Comparison of ENCODE assay signal across 24 cellular contexts in genomic region chr15:30008156-30008555, GRCh38.
"Had no signal": no experiment of that assay in that cellular context is flagged by ENCODE, and none has a peak within 500 bp of the region (broad histone marks: within the 10 kb centered on the region; RNA-seq: fewer than 3 reads in every experiment).

No MANE protein-coding gene starts in this region.

- H3K4me3 ChIP-seq: hepatocyte, left lung, lower lobe of right lung, psoas muscle, right atrium auricular region, right lobe of liver, skin epidermis, stomach, testis, thyroid gland, transverse colon, upper lobe of left lung, vagina had no signal

- DNase-seq: left colon; left lung; lower lobe of right lung; mammary epithelial cell; mesenchymal stem cell; naive thymus-derived CD8-positive, alpha-beta T cell; nucleus accumbens; psoas muscle; right lobe of liver; stimulated activated CD4-positive, alpha-beta T cell treated with anti-CD3 and anti-CD28 coated beads, Interleukin-12 subunit alpha, Interleukin-12 subunit beta, amount 100 ng/mL, for 4 hours; stimulated activated CD4-positive, alpha-beta T cell treated with anti-CD3 and anti-CD28 coated beads, Interleukin-15, amount 100 ng/mL, for 24 hours; stimulated activated CD4-positive, alpha-beta T cell treated with anti-CD3 and anti-CD28 coated beads, Interleukin-2, amount 100 ng/mL, for 24 hours; stimulated activated CD4-positive, alpha-beta T cell treated with anti-CD3 and anti-CD28 coated beads, Interleukin-4, amount 100 ng/mL, for 1 hour; stimulated activated naive B cell treated with anti-CD40 and anti-IgM and Interleukin-4, amounts not matched to agents 10 μg/mL and 1 μg/mL and 100 μg/mL, for 72 hours; stimulated activated naive CD8-positive, alpha-beta T cell treated with anti-CD3 and anti-CD28 coated beads, Interleukin-15, Interleukin-2, amounts not matched to agents 100 U/mL and 50 U/mL, for 24 hours; stomach; testis; thyroid gland; transverse colon; upper lobe of left lung had no signal

- ATAC-seq: left colon; left lung; lower lobe of right lung; naive thymus-derived CD8-positive, alpha-beta T cell; psoas muscle; right lobe of liver; stimulated activated naive B cell treated with anti-CD40 and anti-IgM and Interleukin-4, amounts not matched to agents 10 μg/mL and 1 μg/mL and 100 μg/mL, for 72 hours; stimulated activated naive CD8-positive, alpha-beta T cell treated with anti-CD3 and anti-CD28 coated beads, Interleukin-15, Interleukin-2, amounts not matched to agents 100 U/mL and 50 U/mL, for 24 hours had no signal
